In genomic region chr1:20883766-20884165, GRCh38 we compare ENCODE assay signal across 26 cellular contexts.
A peak's percentile ranks its signal among the peaks of the same experiment; 100 is the strongest.
DNase-seq lines count a peak whose midpoint lies in the region; ATAC-seq and TF ChIP-seq lines count a peak whose summit lies in the region.
"Had no signal": no experiment of that assay in that cellular context is flagged by ENCODE, and none has a peak within 500 bp of the region (broad histone marks: within the 10 kb centered on the region; RNA-seq: fewer than 3 reads in every experiment).

No MANE protein-coding gene starts in this region.

- ATAC-seq in activated CD8-positive, alpha-beta T cell treated with anti-CD3 and anti-CD28 coated beads, Interleukin-2, amount 10 ng/mL, durations not matched to agents 7 days and 5 days, result no peak
- ATAC-seq in HG03460 (IDR thresholded peaks at IDR 0.05; ENCODE audit: unreplicated experiment), result no peak
- ATAC-seq: GM12878, PC-3, right cardiac atrium had no signal

- TF ChIP-seq CTCF in epithelial cell of esophagus (IDR thresholded peaks at IDR 0.05; ENCODE audit: insufficient read depth, low read depth, low read length, missing control alignments) (no peak), nephron progenitor cell (IDR thresholded peaks at IDR 0.05) (no peak), esophagus muscularis mucosa (IDR thresholded peaks at IDR 0.05) (no peak)

- H3K4me1 ChIP-seq in esophagus muscularis mucosa, result no peaks in the 10 kb centered on the region
- H3K4me1 ChIP-seq: vagina had no signal

- TF ChIP-seq POLR2A in esophagus muscularis mucosa (IDR thresholded peaks at IDR 0.05; ENCODE audit: low read depth), result no peak

- intact Hi-C loops in esophagus muscularis mucosa (cut with DNase I), result no loop called here

- H3K4me3 ChIP-seq in epithelial cell of esophagus (ENCODE audit: low read length) (no peak overlapping the region), esophagus muscularis mucosa (no peak overlapping the region)
- H3K4me3 ChIP-seq: GM12878, vagina had no signal

- H3K9me3 Mint-ChIP-seq in nephron progenitor cell, result no peaks in the 10 kb centered on the region
- no peaks in the 10 kb centered on the region for H3K9me3 Mint-ChIP-seq in activated CD8-positive, alpha-beta T cell treated with anti-CD3 and anti-CD28 coated beads, Interleukin-2, amount 10 ng/mL, durations not matched to agents 7 days and 5 days (ENCODE audit: insufficient read depth)
- H3K9me3 Mint-ChIP-seq: activated naive CD4-positive, alpha-beta T cell treated with anti-CD3 and anti-CD28 coated beads, Interleukin-2, amount 10 ng/mL, durations not matched to agents 7 days and 5 days had no signal

- DNase-seq in EH (ENCODE audit: low read depth) (peak; percentile 42), NCI-H226 (peak; percentile 37), epithelial cell of esophagus (ENCODE audit: low read depth) (peak; percentile 85), nephron progenitor cell (no peak), dedifferentiated amniotic fluid mesenchymal stem cell (ENCODE audit: extremely low spot score) (no peak), esophagus muscularis mucosa (ENCODE audit: extremely low spot score) (no peak)
- DNase-seq in activated CD8-positive, alpha-beta T cell treated with anti-CD3 and anti-CD28 coated beads, Interleukin-2, amount 10 ng/mL, durations not matched to agents 7 days and 5 days, result no peak
- DNase-seq: activated CD4-positive, alpha-beta T cell treated with anti-CD3 and anti-CD28 coated beads, Interleukin-2, amount 50 U/mL, for 48 hours; activated naive CD4-positive, alpha-beta T cell treated with anti-CD3 and anti-CD28 coated beads, Interleukin-2, amount 10 ng/mL, durations not matched to agents 7 days and 5 days; activated T-cell treated with anti-CD3 and anti-CD28 coated beads, Interleukin-2, amount 50 U/mL, for 1 hour; aorta; foreskin melanocyte; Karpas-422; kidney glomerular epithelial cell; NCI-H1048; NCI-H187 treated with DMSO at 0.1 percent for 48 hours; NCI-H2227 treated with DMSO at 0.1 percent for 48 hours; NCI-H82; PC-3; right cardiac atrium; stimulated activated CD4-positive, alpha-beta T cell treated with anti-CD3 and anti-CD28 coated beads, Interleukin-15, amount 100 ng/mL, for 24 hours; T-helper 1 cell had no signal

- H3K27me3 ChIP-seq in esophagus muscularis mucosa, result no peaks in the 10 kb centered on the region
- H3K27me3 ChIP-seq: vagina had no signal

- CTCF ChIA-PET in activated CD8-positive, alpha-beta T cell treated with anti-CD3 and anti-CD28 coated beads, Interleukin-2, amount 10 ng/mL, durations not matched to agents 7 days and 5 days (lab: Charles Lee), result interaction anchor here (0.7 kb wide), 1 partner anchor 312 kb away, joined by 3 read pairs; no protein-coding TSS in a partner anchor

- peaks cover 5 to 43% (median 20%) of the 10 kb centered on the region in 4 donors for H3K36me3 ChIP-seq in esophagus muscularis mucosa

- peaks cover 48% of the 10 kb centered on the region for H3K36me3 Mint-ChIP-seq in nephron progenitor cell (ENCODE audit: low read depth)
- H3K36me3 Mint-ChIP-seq in activated CD8-positive, alpha-beta T cell treated with anti-CD3 and anti-CD28 coated beads, Interleukin-2, amount 10 ng/mL, durations not matched to agents 7 days and 5 days (ENCODE audit: low read depth), result peaks cover 4% of the 10 kb centered on the region

- H3K4me3 Mint-ChIP-seq in nephron progenitor cell, result no peak overlapping the region
- no peak overlapping the region for H3K4me3 Mint-ChIP-seq in activated CD8-positive, alpha-beta T cell treated with anti-CD3 and anti-CD28 coated beads, Interleukin-2, amount 10 ng/mL, durations not matched to agents 7 days and 5 days
- H3K4me3 Mint-ChIP-seq: activated naive CD4-positive, alpha-beta T cell treated with anti-CD3 and anti-CD28 coated beads, Interleukin-2, amount 10 ng/mL, durations not matched to agents 7 days and 5 days had no signal

- peak overlapping the region; percentile 96 for H3K27ac Mint-ChIP-seq in nephron progenitor cell
- H3K27ac Mint-ChIP-seq in activated CD8-positive, alpha-beta T cell treated with anti-CD3 and anti-CD28 coated beads, Interleukin-2, amount 10 ng/mL, durations not matched to agents 7 days and 5 days, result no peak overlapping the region
- H3K27ac Mint-ChIP-seq: activated naive CD4-positive, alpha-beta T cell treated with anti-CD3 and anti-CD28 coated beads, Interleukin-2, amount 10 ng/mL, durations not matched to agents 7 days and 5 days had no signal

- 79% methylated on average over 3 of the region's 3 CpGs for WGBS in esophagus muscularis mucosa

- TF ChIP-seq EP300 in esophagus muscularis mucosa (IDR thresholded peaks at IDR 0.05), result no peak

- H3K4me1 Mint-ChIP-seq in nephron progenitor cell, result peaks cover 5% of the 10 kb centered on the region
- H3K4me1 Mint-ChIP-seq in activated CD8-positive, alpha-beta T cell treated with anti-CD3 and anti-CD28 coated beads, Interleukin-2, amount 10 ng/mL, durations not matched to agents 7 days and 5 days (ENCODE audit: low read depth), result no peaks in the 10 kb centered on the region
- H3K4me1 Mint-ChIP-seq: activated naive CD4-positive, alpha-beta T cell treated with anti-CD3 and anti-CD28 coated beads, Interleukin-2, amount 10 ng/mL, durations not matched to agents 7 days and 5 days had no signal

- no peak overlapping the region for H3K27ac ChIP-seq in esophagus muscularis mucosa (replicated peaks in 1 of 4)
- H3K27ac ChIP-seq: C4-2B, vagina had no signal

- no peaks in the 10 kb centered on the region for H3K27me3 Mint-ChIP-seq in nephron progenitor cell (ENCODE audit: low read depth, poor library complexity)
- no peaks in the 10 kb centered on the region for H3K27me3 Mint-ChIP-seq in activated CD8-positive, alpha-beta T cell treated with anti-CD3 and anti-CD28 coated beads, Interleukin-2, amount 10 ng/mL, durations not matched to agents 7 days and 5 days (ENCODE audit: low read depth)
- H3K27me3 Mint-ChIP-seq: activated naive CD4-positive, alpha-beta T cell treated with anti-CD3 and anti-CD28 coated beads, Interleukin-2, amount 10 ng/mL, durations not matched to agents 7 days and 5 days had no signal

- H3K9me3 ChIP-seq in esophagus muscularis mucosa, result no peaks in the 10 kb centered on the region
- H3K9me3 ChIP-seq: vagina had no signal

- POLR2A ChIA-PET in activated CD8-positive, alpha-beta T cell treated with anti-CD3 and anti-CD28 coated beads, Interleukin-2, amount 10 ng/mL, durations not matched to agents 7 days and 5 days (lab: Charles Lee), result no interaction called here

Comparison
In these comparisons a context has a peak if more than half of its experiments do, and no peak if none do; other contexts are left out.
1. DNase-seq: peak in EH (single experiment), NCI-H226 (single experiment) and epithelial cell of esophagus (single experiment); none in nephron progenitor cell (single experiment), activated CD8-positive, alpha-beta T cell treated with anti-CD3 and anti-CD28 coated beads, Interleukin-2, amount 10 ng/mL, durations not matched to agents 7 days and 5 days (single experiment), dedifferentiated amniotic fluid mesenchymal stem cell (single experiment) and esophagus muscularis mucosa (single experiment).